In genomic region chr17:38590988-38591758, GRCh38 we compare ENCODE assay signal across 10 cellular contexts. TPM values are rescaled to one million over a fixed set of nuclear protein-coding genes. Genes with fewer than 3 reads are reported as not detected.
DNase-seq lines count a peak whose midpoint lies in the region; ATAC-seq and TF ChIP-seq lines count a peak whose summit lies in the region.
"Had no signal": no experiment of that assay in that cellular context is flagged by ENCODE, and none has a peak within 500 bp of the region (broad histone marks: within the 10 kb centered on the region; RNA-seq: fewer than 3 reads in every experiment).

No MANE protein-coding gene starts in this region.

- H2AFZ ChIP-seq in neural progenitor cell (replicated peaks) = no peak overlapping the region

- peaks cover 70% of the 10 kb centered on the region for H3K4me1 Mint-ChIP-seq in neural progenitor cell

- peaks cover 93% of the 10 kb centered on the region for H4K20me1 ChIP-seq in neural progenitor cell (ENCODE audit: low read depth)

- no peaks in the 10 kb centered on the region for H3K9me3 Mint-ChIP-seq in neural progenitor cell

- H3K4me3 Mint-ChIP-seq in neural progenitor cell = no peak overlapping the region

- peaks cover 12% of the 10 kb centered on the region for H3K27me3 Mint-ChIP-seq in neural progenitor cell (ENCODE audit: insufficient read depth, low read depth)

- H3K9ac ChIP-seq in neural progenitor cell = no peak overlapping the region

- no peaks in the 10 kb centered on the region for H3K36me3 Mint-ChIP-seq in neural progenitor cell

- H3K36me3 ChIP-seq in neural progenitor cell (no peaks in the 10 kb centered on the region), tibial artery (no peaks in the 10 kb centered on the region)
- H3K36me3 ChIP-seq: gastrocnemius medialis had no signal

- H3K27me3 ChIP-seq in neural progenitor cell (no peaks in the 10 kb centered on the region), tibial artery (peaks cover 0 to 90% of the 10 kb centered on the region in 2 donors)

- H3K4me3 ChIP-seq in neural progenitor cell = no peak overlapping the region
- no peak overlapping the region for H3K4me3 ChIP-seq in tibial artery
- H3K4me3 ChIP-seq: gastrocnemius medialis, psoas muscle had no signal

- H3K4me1 ChIP-seq in neural progenitor cell (peaks cover 47% of the 10 kb centered on the region), tibial artery (peaks cover 0 to 9% (median 0%) of the 10 kb centered on the region in 4 donors)
- H3K4me1 ChIP-seq: gastrocnemius medialis, psoas muscle had no signal

- ATAC-seq in GM19025 (IDR thresholded peaks at IDR 0.05; ENCODE audit: low read depth, unreplicated experiment) (peak; percentile 55), HG02678 (IDR thresholded peaks at IDR 0.05; ENCODE audit: unreplicated experiment) (no peak), HG03378 (IDR thresholded peaks at IDR 0.05; ENCODE audit: unreplicated experiment) (no peak)
- ATAC-seq: gastrocnemius medialis had no signal

- DNase-seq in NCI-H2171 (lab: John Stamatoyannopoulos, UW) = peak; percentile 84
- peak; percentile 24 for DNase-seq in neural progenitor cell (ENCODE audit: low spot score)
- no peak for DNase-seq in tibial artery
- no peak for DNase-seq in stimulated activated CD4-positive, alpha-beta T cell treated with anti-CD3 and anti-CD28 coated beads, Interleukin-2, amount 100 ng/mL, for 48 hours
- DNase-seq: gastrocnemius medialis, psoas muscle had no signal

- H3K4me2 ChIP-seq in neural progenitor cell = no peak overlapping the region

- H3F3A ChIP-seq in neural progenitor cell (ENCODE audit: low read depth) = peaks cover 18% of the 10 kb centered on the region

- peak overlapping the region; percentile 29 for H3K27ac Mint-ChIP-seq in neural progenitor cell

- TF ChIP-seq CTCF in neural progenitor cell (IDR thresholded peaks at IDR 0.05) = no peak
- TF ChIP-seq CTCF in tibial artery (IDR thresholded peaks at IDR 0.05) = no peak

- H3K27ac ChIP-seq in angular gyrus (ENCODE audit: low read depth, low read length) = peak overlapping the region; percentile 84
- no peak overlapping the region for H3K27ac ChIP-seq in neural progenitor cell
- H3K27ac ChIP-seq in tibial artery = no peak overlapping the region
- H3K27ac ChIP-seq: gastrocnemius medialis, psoas muscle had no signal

- intact Hi-C loops in tibial artery (cut with DNase I; ENCODE audit: low total_unique reads) = no loop called here

- H3K79me2 ChIP-seq in neural progenitor cell (ENCODE audit: low read depth) = no peaks in the 10 kb centered on the region

- H3K9me3 ChIP-seq in neural progenitor cell (ENCODE audit: low read depth) (no peaks in the 10 kb centered on the region), tibial artery (no peaks in the 10 kb centered on the region)
- H3K9me3 ChIP-seq: gastrocnemius medialis, psoas muscle had no signal

RNA-seq across cellular contexts. Expression of gene SRCIN1, which starts 14.6 kb away (rescaled TPM):
- total RNA-seq in neural progenitor cell (ENCODE audit: low replicate concordance) = 3.8 and 15.6 TPM in 2 replicates

Comparison
In these comparisons a context has a peak if more than half of its experiments do, and no peak if none do; other contexts are left out.
1. DNase-seq: peak in NCI-H2171 (single experiment) and neural progenitor cell (single experiment); none in tibial artery (0 of 2) and stimulated activated CD4-positive, alpha-beta T cell treated with anti-CD3 and anti-CD28 coated beads, Interleukin-2, amount 100 ng/mL, for 48 hours (0 of 2).